31 cellular contexts compared by ENCODE assay signal in the genomic region with DNA sequence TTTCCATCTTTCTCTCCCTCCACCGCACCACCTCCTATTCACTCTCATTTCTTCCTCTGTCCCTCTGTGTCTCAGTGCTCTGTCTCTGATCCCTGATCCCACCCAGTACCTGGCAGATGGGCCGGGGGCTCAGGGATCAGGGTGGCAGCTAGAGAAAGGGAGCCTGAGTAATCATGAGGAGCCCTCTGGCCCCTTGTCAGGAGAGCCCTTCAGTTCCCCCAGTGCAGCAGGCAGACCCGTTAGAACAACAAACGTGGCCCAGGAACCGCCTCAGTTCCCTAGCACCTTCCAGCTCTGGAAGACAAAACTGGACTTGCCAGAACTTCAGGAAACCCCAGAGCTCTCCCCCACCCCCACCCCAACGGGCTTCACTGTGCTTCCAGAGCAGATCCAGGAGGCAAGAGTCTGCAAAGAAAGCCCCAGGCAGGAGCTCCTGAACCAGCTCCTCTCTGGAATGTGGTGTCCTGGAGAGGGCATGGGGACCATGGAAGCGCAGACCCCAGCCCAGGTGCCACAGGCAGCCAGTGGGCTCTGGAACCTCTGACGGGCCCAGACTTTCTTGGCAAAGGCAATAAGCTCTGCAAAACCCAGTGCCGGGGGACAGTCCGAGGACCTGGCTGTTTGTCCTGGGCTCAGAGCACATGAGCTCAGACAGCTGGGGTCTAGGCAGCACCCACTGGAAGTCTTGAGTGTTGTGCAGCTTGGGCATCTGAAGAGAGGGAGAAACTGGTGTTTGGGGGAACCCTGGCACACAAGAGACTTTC. TPM values are rescaled to one million over a fixed set of nuclear protein-coding genes. Genes with fewer than 3 reads are reported as not detected.
"Had no signal": no experiment of that assay in that cellular context is flagged by ENCODE, and none has a peak within 500 bp of the region (broad histone marks: within the 10 kb centered on the region; RNA-seq: fewer than 3 reads in every experiment).

No MANE protein-coding gene starts in this region.

- H3K27ac Mint-ChIP-seq: effector memory CD8-positive, alpha-beta T cell; immature natural killer cell; naive thymus-derived CD4-positive, alpha-beta T cell; progenitor cell of endocrine pancreas; stimulated activated effector memory CD8-positive, alpha-beta T cell treated with anti-CD3 and anti-CD28 coated beads, Interleukin-12 subunit alpha, Interleukin-12 subunit beta, amount 100 ng/mL, for 72 hours; type B pancreatic cell had no signal

- H3K36me3 Mint-ChIP-seq: immature natural killer cell; naive thymus-derived CD4-positive, alpha-beta T cell; stimulated activated effector memory CD8-positive, alpha-beta T cell treated with anti-CD3 and anti-CD28 coated beads, Interleukin-12 subunit alpha, Interleukin-12 subunit beta, amount 100 ng/mL, for 72 hours; type B pancreatic cell had no signal

- DNase-seq: cortex of kidney; effector memory CD8-positive, alpha-beta T cell; erythroblast; esophagus squamous epithelium; foreskin melanocyte; glutamatergic neuron; heart right ventricle; hippocampal formation; immature natural killer cell; mammary epithelial cell; midbrain; naive thymus-derived CD4-positive, alpha-beta T cell; occipital lobe; pancreas; right lobe of liver; stimulated activated CD4-positive, alpha-beta T cell treated with anti-CD3 and anti-CD28 coated beads, Interleukin-2, amount 100 ng/mL, for 24 hours; stimulated activated CD4-positive, alpha-beta T cell treated with anti-CD3 and anti-CD28 coated beads, Interleukin-4, amount 100 ng/mL, for 24 hours; stimulated activated naive CD4-positive, alpha-beta T cell treated with Interleukin-2 at 50 U/mL for 16 hours; stomach; thyroid gland had no signal

- H3K4me1 ChIP-seq: pancreas, right lobe of liver had no signal

- H3K9me3 Mint-ChIP-seq: effector memory CD8-positive, alpha-beta T cell; immature natural killer cell; naive thymus-derived CD4-positive, alpha-beta T cell; nephron; stimulated activated effector memory CD8-positive, alpha-beta T cell treated with anti-CD3 and anti-CD28 coated beads, Interleukin-12 subunit alpha, Interleukin-12 subunit beta, amount 100 ng/mL, for 72 hours; type B pancreatic cell had no signal

- H3K9me3 ChIP-seq: esophagus squamous epithelium, heart right ventricle, pancreas, right lobe of liver, stomach, thyroid gland had no signal

- H3K27me3 ChIP-seq: pancreas, right lobe of liver, thyroid gland had no signal

- H3K27ac ChIP-seq: esophagus squamous epithelium, heart right ventricle, pancreas, right lobe of liver, stomach, thyroid gland had no signal

- H3K4me3 ChIP-seq: esophagus squamous epithelium, heart right ventricle, pancreas, right lobe of liver, smooth muscle cell, stomach, thyroid gland had no signal

- H3K4me2 ChIP-seq: smooth muscle cell had no signal

- H3K36me3 ChIP-seq: esophagus squamous epithelium, heart right ventricle, pancreas, right lobe of liver, stomach, thyroid gland had no signal

- H3K4me3 Mint-ChIP-seq: effector memory CD8-positive, alpha-beta T cell; immature natural killer cell; naive thymus-derived CD4-positive, alpha-beta T cell; nephron; stimulated activated effector memory CD8-positive, alpha-beta T cell treated with anti-CD3 and anti-CD28 coated beads, Interleukin-12 subunit alpha, Interleukin-12 subunit beta, amount 100 ng/mL, for 72 hours; type B pancreatic cell had no signal

- ATAC-seq: effector memory CD8-positive, alpha-beta T cell; heart right ventricle; left lobe of liver; naive thymus-derived CD4-positive, alpha-beta T cell; pancreas; right lobe of liver; stimulated activated effector memory CD8-positive, alpha-beta T cell treated with anti-CD3 and anti-CD28 coated beads, Interleukin-12 subunit alpha, Interleukin-12 subunit beta, amount 100 ng/mL, for 72 hours had no signal

RNA-seq across cellular contexts. Expression of a gene that starts 43.2 kb away (rescaled TPM):
- total RNA-seq: dermis microvascular lymphatic vessel endothelial cell; esophagus squamous epithelium; left lobe of liver; liver; mucosa of gallbladder; naive thymus-derived CD4-positive, alpha-beta T cell; right lobe of liver; stomach; subcutaneous adipose tissue; urinary bladder had no signal

RNA-seq across cellular contexts. Expression of a gene that starts 51.6 kb away (rescaled TPM):
- total RNA-seq: dermis microvascular lymphatic vessel endothelial cell had no signal
